13 cellular contexts compared by ENCODE assay signal in the genomic region with DNA sequence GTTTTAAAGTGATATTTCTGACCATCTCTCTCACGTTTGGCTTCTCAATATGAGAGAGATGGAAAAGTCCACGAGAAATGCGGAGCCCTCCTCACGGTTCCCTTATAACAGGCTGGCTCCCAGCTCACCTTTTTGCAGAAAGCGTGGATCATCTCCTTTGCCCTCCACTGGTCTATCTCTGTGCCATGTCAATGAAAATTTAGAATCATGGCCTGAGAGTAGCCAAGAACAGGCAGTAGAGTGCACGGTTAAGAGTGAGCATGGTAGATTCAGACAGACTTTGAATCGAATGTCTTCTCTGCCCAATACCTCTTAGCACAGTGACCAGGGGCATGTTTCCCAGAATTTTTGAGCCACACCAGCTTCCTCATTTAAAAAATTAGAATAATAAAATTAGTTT. TPM values are rescaled to one million over a fixed set of nuclear protein-coding genes. Genes with fewer than 3 reads are reported as not detected.
DNase-seq lines count a peak whose midpoint lies in the region; ATAC-seq and TF ChIP-seq lines count a peak whose summit lies in the region.
"Had no signal": no experiment of that assay in that cellular context is flagged by ENCODE, and none has a peak within 500 bp of the region (broad histone marks: within the 10 kb centered on the region; RNA-seq: fewer than 3 reads in every experiment).

No MANE protein-coding gene starts in this region.

- H3K4me3 Mint-ChIP-seq in T-cell = peak overlapping the region; percentile 95 to 100 (median 99)

- peaks cover 3% of the 10 kb centered on the region for H3K36me3 ChIP-seq in GM06990 (ENCODE audit: control insufficient read depth, insufficient read depth, low read length)
- H3K36me3 ChIP-seq in gastroesophageal sphincter = peaks cover 0 to 4% of the 10 kb centered on the region in 2 donors
- H3K36me3 ChIP-seq in gastrocnemius medialis = no peaks in the 10 kb centered on the region

- H3K27ac Mint-ChIP-seq in T-cell = peak overlapping the region; percentile 99 to 100

- CTCF ChIA-PET in T-cell (lab: Charles Lee) = interaction anchor here (0.6 to 1.8 kb wide), 7 partner anchors 13 to 200 kb away, joined by 3 to 6 read pairs (median 4); a partner anchor contains a TSS

- POLR2A ChIA-PET in T-cell (lab: Charles Lee) = interaction anchor here (0.6 to 2.3 kb wide), 13 partner anchors 10 to 241 kb away, joined by 3 to 15 read pairs (median 4); a partner anchor contains a TSS

- TF ChIP-seq CTCF in GM06990 (IDR thresholded peaks at IDR 0.05; ENCODE audit: insufficient read depth, low read length, poor library complexity, severe bottlenecking) (no peak), gastroesophageal sphincter (IDR thresholded peaks at IDR 0.05) (no peak), gastrocnemius medialis (IDR thresholded peaks at IDR 0.05 in 4 of 5, conservative IDR thresholded peaks at IDR 0.05 in 1 of 5) (no peak)

- in situ Hi-C loops in gastrocnemius medialis (cut with MboI; ENCODE audit: low sequenced_read_pairs in 4 of 4) = no loop called here

- WGBS in gastroesophageal sphincter (ENCODE audit: low coverage in 1 of 2), 2 donors = 46 to 61% methylated on average over 5 to 7 of the region's 7 CpGs

- no peaks in the 10 kb centered on the region for H3K27me3 ChIP-seq in GM06990 (replicated peaks; ENCODE audit: control insufficient read depth, insufficient read depth, low read length)
- no peaks in the 10 kb centered on the region for H3K27me3 ChIP-seq in gastroesophageal sphincter
- H3K27me3 ChIP-seq in gastrocnemius medialis = no peaks in the 10 kb centered on the region

- peaks cover 3 to 7% (median 6%) of the 10 kb centered on the region in 3 donors for H3K9me3 Mint-ChIP-seq in T-cell

- TF ChIP-seq POLR2A in gastroesophageal sphincter (IDR thresholded peaks at IDR 0.05) (no peak), gastrocnemius medialis (IDR thresholded peaks at IDR 0.05) (peak in 1 of 2 donors; percentile 7)

- DNase-seq in GM06990 (ENCODE audit: extremely low read depth, insufficient read length) (no peak), T-cell (peak in 6 of 34 experiments; percentile 4 to 47 (median 34)), gastrocnemius medialis (no peak), DMS153 treated with DMSO at 0.1 percent for 48 hours (lab: John Stamatoyannopoulos, UW; ENCODE audit: unreplicated experiment) (no peak), HuH-7.5 (ENCODE audit: low spot score) (no peak)
- DNase-seq: activated CD4-positive, alpha-beta T cell treated with anti-CD3 and anti-CD28 coated beads for 48 hours; midbrain; NCI-H226 had no signal

- H3K27me3 Mint-ChIP-seq in T-cell = no peaks in the 10 kb centered on the region

- H3K4me1 ChIP-seq in gastroesophageal sphincter = no peaks in the 10 kb centered on the region
- H3K4me1 ChIP-seq in gastrocnemius medialis = peaks cover 0 to 3% of the 10 kb centered on the region in 2 donors

- H3K4me3 ChIP-seq in GM06990 (replicated peaks; ENCODE audit: low read depth, low read length) = peak overlapping the region; percentile 66
- H3K4me3 ChIP-seq in gastroesophageal sphincter = peak overlapping the region; percentile 39 to 49
- peak overlapping the region; percentile 33 to 57 (median 47) for H3K4me3 ChIP-seq in gastrocnemius medialis
- H3K4me3 ChIP-seq: K562 had no signal

- ATAC-seq in T-cell (replicated peaks in 1 of 4) (peak in 2 of 4 experiments; percentile 23 to 34), gastroesophageal sphincter (no peak), gastrocnemius medialis (peak in 1 of 2 donors; percentile 44), HG02973 (IDR thresholded peaks at IDR 0.05; ENCODE audit: unreplicated experiment) (no peak), HG02840 (IDR thresholded peaks at IDR 0.05; ENCODE audit: low FRiP score, unreplicated experiment) (no peak)
- ATAC-seq: K562 had no signal

- H3K36me3 Mint-ChIP-seq in T-cell = peaks cover 57% of the 10 kb centered on the region

- H3K27ac ChIP-seq in gastroesophageal sphincter (peak overlapping the region; percentile 29 to 73 (median 61)), gastrocnemius medialis (peak overlapping the region; percentile 23 to 75 (median 72))

- intact Hi-C loops in gastrocnemius medialis (cut with DNase I; ENCODE audit: low total_unique reads) = no loop called here

- H3K9me3 ChIP-seq in gastroesophageal sphincter (no peaks in the 10 kb centered on the region), gastrocnemius medialis (no peaks in the 10 kb centered on the region)

- TF ChIP-seq EP300 in gastroesophageal sphincter (IDR thresholded peaks at IDR 0.05) = no peak

- peaks cover 43 to 51% (median 44%) of the 10 kb centered on the region in 3 donors for H3K4me1 Mint-ChIP-seq in T-cell

RNA-seq across cellular contexts. Expression of a gene that starts 1.1 kb away (rescaled TPM):
- 100 to 1,000 TPM in 3 of 5 donors, 10 to 100 TPM in 2; 76.8 to 430 (median 392) TPM for total RNA-seq in T-cell
- total RNA-seq in gastroesophageal sphincter = 10 to 100 TPM in 3 of 4 donors, 1 to 10 TPM in 1; 5.1 to 30.0 (median 17.8) TPM
- total RNA-seq in gastrocnemius medialis = 1 to 10 TPM; 6.6 to 7.8 (median 7.0) TPM
- total RNA-seq: bronchial epithelial cell had no signal

RNA-seq across cellular contexts. Expression of a gene that starts 51.4 kb away (rescaled TPM):
- total RNA-seq in T-cell = 100 to 1,000 TPM; 121 to 341 (median 306) TPM
- total RNA-seq in gastroesophageal sphincter = 10 to 100 TPM in 3 of 4 donors, 1 to 10 TPM in 1; 6.7 to 42.1 (median 26.1) TPM
- 10 to 100 TPM; 11.9 to 16.9 (median 15.0) TPM for total RNA-seq in gastrocnemius medialis
- total RNA-seq: bronchial epithelial cell had no signal
